In genomic region chr14:61710853-61711817, GRCh38 we compare ENCODE assay signal across 10 cellular contexts. TPM values are rescaled to one million over a fixed set of nuclear protein-coding genes. Genes with fewer than 3 reads are reported as not detected.
DNase-seq lines count a peak whose midpoint lies in the region; FAIRE-seq and TF ChIP-seq lines count a peak whose summit lies in the region.
"Had no signal": no experiment of that assay in that cellular context is flagged by ENCODE, and none has a peak within 500 bp of the region (broad histone marks: within the 10 kb centered on the region; RNA-seq: fewer than 3 reads in every experiment).

No MANE protein-coding gene starts in this region.

- H3K4me1 ChIP-seq in astrocyte (ENCODE audit: insufficient read depth, low read length) (peaks cover 11% of the 10 kb centered on the region), mesendoderm (ENCODE audit: control insufficient read depth, low read depth, low read length) (peaks cover 11% of the 10 kb centered on the region)

- peaks cover 2% of the 10 kb centered on the region for H3K36me3 ChIP-seq in astrocyte (ENCODE audit: insufficient read depth, low read length)
- no peaks in the 10 kb centered on the region for H3K36me3 ChIP-seq in mesendoderm (ENCODE audit: control insufficient read depth, insufficient read depth, low read length)

- H3K4me3 ChIP-seq in astrocyte (ENCODE audit: insufficient read depth, low read depth, low read length) (no peak overlapping the region), mesendoderm (ENCODE audit: low read length) (no peak overlapping the region)

- H3K4me2 ChIP-seq in astrocyte (ENCODE audit: low read length) = peak overlapping the region; percentile 3
- no peak overlapping the region for H3K4me2 ChIP-seq in mesendoderm (ENCODE audit: low read length)

- H3K27ac ChIP-seq in astrocyte (ENCODE audit: low read depth, low read length) = no peak overlapping the region
- no peak overlapping the region for H3K27ac ChIP-seq in mesendoderm (ENCODE audit: low read depth, low read length)

- H3K79me2 ChIP-seq in astrocyte (ENCODE audit: insufficient read depth, low read length) (peaks cover 91% of the 10 kb centered on the region), mesendoderm (ENCODE audit: control insufficient read depth, insufficient read depth, low read length) (peaks cover 74% of the 10 kb centered on the region)

- H3K79me1 ChIP-seq in mesendoderm (ENCODE audit: low read length) = no peaks in the 10 kb centered on the region

- peak overlapping the region; percentile 11 for H3K4me3 Mint-ChIP-seq in astrocyte (ENCODE audit: unreplicated experiment)
- no peak overlapping the region for H3K4me3 Mint-ChIP-seq in osteocyte (ENCODE audit: unreplicated experiment)

- H4K20me1 ChIP-seq in astrocyte (ENCODE audit: insufficient read depth, low read length) = peaks cover 86% of the 10 kb centered on the region

- no peak overlapping the region for H2BK5ac ChIP-seq in mesendoderm (ENCODE audit: low read length)

- no peaks in the 10 kb centered on the region for H3K9me3 ChIP-seq in astrocyte (ENCODE audit: insufficient read depth, low read depth, low read length)

- no peak overlapping the region for H4K8ac ChIP-seq in mesendoderm (ENCODE audit: low read depth, low read length)

- H2BK120ac ChIP-seq in mesendoderm (ENCODE audit: low read depth, low read length) = no peak overlapping the region

- no peaks in the 10 kb centered on the region for H3K27me3 ChIP-seq in astrocyte (ENCODE audit: insufficient read depth, low read length)
- H3K27me3 ChIP-seq in mesendoderm (ENCODE audit: insufficient read depth, low read length, poor library complexity) = no peaks in the 10 kb centered on the region

- FAIRE-seq in astrocyte (lab: Jason Lieb, UNC) = no peak

- no peak overlapping the region for H2BK15ac ChIP-seq in mesendoderm (replicated peaks; ENCODE audit: low read depth)

- H3K36me3 Mint-ChIP-seq in astrocyte (ENCODE audit: low read depth, unreplicated experiment) (peaks cover 2% of the 10 kb centered on the region), osteocyte (ENCODE audit: unreplicated experiment) (peaks cover 2% of the 10 kb centered on the region)

- H3K9me3 Mint-ChIP-seq in astrocyte (ENCODE audit: unreplicated experiment) = no peaks in the 10 kb centered on the region
- H3K9me3 Mint-ChIP-seq in osteocyte (ENCODE audit: unreplicated experiment) = no peaks in the 10 kb centered on the region

- H3K27me3 Mint-ChIP-seq in astrocyte (ENCODE audit: low read depth, unreplicated experiment) (no peaks in the 10 kb centered on the region), osteocyte (ENCODE audit: unreplicated experiment) (no peaks in the 10 kb centered on the region)

- DNase-seq in NCI-H2107 treated with DMSO at 0.1 percent for 48 hours (lab: John Stamatoyannopoulos, UW; ENCODE audit: unreplicated experiment) = peak; percentile 76
- no peak for DNase-seq in NCI-H2107 (lab: John Stamatoyannopoulos, UW)
- peak; percentile 33 for DNase-seq in NCI-H2081 treated with DMSO at 0.1 percent for 48 hours (lab: John Stamatoyannopoulos, UW)
- DNase-seq in astrocyte (ENCODE audit: low read depth) = no peak
- no peak for DNase-seq in osteocyte (ENCODE audit: extremely low spot score, unreplicated experiment)
- DNase-seq in GOT3 (lab: John Stamatoyannopoulos, UW) = no peak
- DNase-seq in mesendoderm = no peak
- no peak for DNase-seq in cerebellar cortex (ENCODE audit: low spot score)
- DNase-seq: ACHN, RPMI8226 had no signal

- H2AK5ac ChIP-seq in mesendoderm (ENCODE audit: low read length) = no peak overlapping the region

- no peak overlapping the region for H3K56ac ChIP-seq in mesendoderm (ENCODE audit: low read length)

- H3K23ac ChIP-seq in mesendoderm (ENCODE audit: low read length) = no peak overlapping the region

- TF ChIP-seq CTCF in astrocyte (IDR thresholded peaks at IDR 0.05; ENCODE audit: insufficient read depth, low read depth, low read length) (no peak), osteocyte (IDR thresholded peaks at IDR 0.05) (no peak)

- H2AFZ ChIP-seq in astrocyte (ENCODE audit: low read depth, low read length) = no peak overlapping the region

- H3K4me1 Mint-ChIP-seq in astrocyte (ENCODE audit: low read depth, unreplicated experiment) (peaks cover 60% of the 10 kb centered on the region), osteocyte (ENCODE audit: unreplicated experiment) (peaks cover 74% of the 10 kb centered on the region)

- H3K9ac ChIP-seq in astrocyte (ENCODE audit: low read length) (no peak overlapping the region), mesendoderm (ENCODE audit: low read length) (no peak overlapping the region)

- H3K4ac ChIP-seq in mesendoderm (ENCODE audit: low read depth, low read length) = no peak overlapping the region

- H4K5ac ChIP-seq in mesendoderm (ENCODE audit: low read length) = no peak overlapping the region

- H3K27ac Mint-ChIP-seq in astrocyte (ENCODE audit: unreplicated experiment) (no peak overlapping the region), osteocyte (ENCODE audit: unreplicated experiment) (peak overlapping the region; percentile 35)

- no peak overlapping the region for H3K18ac ChIP-seq in mesendoderm (ENCODE audit: low read length)

- WGBS in mesendoderm (ENCODE audit: extremely low coverage, insufficient coverage, low lambda C conversion rate) = no CpG with 5 or more reads among the region's 12 CpGs

RNA-seq across cellular contexts. Expression of gene HIF1A, which starts 15.8 kb away (rescaled TPM):
- total RNA-seq in astrocyte (435 and 475 TPM in 2 replicates), osteocyte (326 and 332 TPM in 2 replicates)
- 212 TPM for polyA plus RNA-seq in mesendoderm (2013, experiment 1 of 2)
- 208 TPM for polyA plus RNA-seq in mesendoderm (2013, experiment 2 of 2)

RNA-seq across cellular contexts. Expression of gene SNAPC1, which starts 51.1 kb away (rescaled TPM):
- total RNA-seq in astrocyte (12.9 and 14.1 TPM in 2 replicates), osteocyte (8.9 and 9.1 TPM in 2 replicates)
- 13.0 TPM for polyA plus RNA-seq in mesendoderm (2013, experiment 1 of 2)
- 13.9 TPM for polyA plus RNA-seq in mesendoderm (2013, experiment 2 of 2)

Comparison
In these comparisons a context has a peak if more than half of its experiments do, and no peak if none do; other contexts are left out.
1. DNase-seq: peak in NCI-H2107 treated with DMSO at 0.1 percent for 48 hours (single experiment) and NCI-H2081 treated with DMSO at 0.1 percent for 48 hours (single experiment); none in NCI-H2107 (single experiment), astrocyte (single experiment), osteocyte (single experiment), GOT3 (single experiment), mesendoderm (single experiment) and cerebellar cortex (single experiment).